13 cellular contexts compared by ENCODE assay signal in genomic region chr1:234069760-234070159, GRCh38.
A peak's percentile ranks its signal among the peaks of the same experiment; 100 is the strongest.
DNase-seq lines count a peak whose midpoint lies in the region; TF ChIP-seq lines count a peak whose summit lies in the region.
"Had no signal": no experiment of that assay in that cellular context is flagged by ENCODE, and none has a peak within 500 bp of the region (broad histone marks: within the 10 kb centered on the region; RNA-seq: fewer than 3 reads in every experiment).

No MANE protein-coding gene starts in this region.

- no peak for TF ChIP-seq POLR2A in erythroblast (IDR thresholded peaks at IDR 0.05; ENCODE audit: low read length)

- H3K4me3 ChIP-seq in brain microvascular endothelial cell (ENCODE audit: low read depth, low read length) (no peak overlapping the region), retinal pigment epithelial cell (ENCODE audit: low read length) (no peak overlapping the region)
- H3K4me3 ChIP-seq: SJCRH30, thyroid gland had no signal

- no peak overlapping the region for H3K27ac ChIP-seq in brain microvascular endothelial cell
- H3K27ac ChIP-seq: neutrophil, SJCRH30, thyroid gland had no signal

- TF ChIP-seq CTCF in brain microvascular endothelial cell (IDR thresholded peaks at IDR 0.05; ENCODE audit: low read depth, low read length, missing control alignments) (peak; percentile 14), retinal pigment epithelial cell (conservative IDR thresholded peaks at IDR 0.05; ENCODE audit: low read depth, low read length) (peak; percentile 35)

- no peaks in the 10 kb centered on the region for H3K36me3 ChIP-seq in brain microvascular endothelial cell (replicated peaks)
- H3K36me3 ChIP-seq: neutrophil, SJCRH30, thyroid gland had no signal

- H3K27me3 ChIP-seq in brain microvascular endothelial cell (replicated peaks): no peaks in the 10 kb centered on the region
- H3K27me3 ChIP-seq: neutrophil, SJCRH30, thyroid gland had no signal

- in situ Hi-C loops in brain microvascular endothelial cell (cut with HindIII; ENCODE audit: low pct_ligation_motif_present, low sequenced_read_pairs): no loop called here

- DNase-seq in NCI-H1694 (lab: John Stamatoyannopoulos, UW) (peak; percentile 5), NCI-H1694 treated with DMSO at 0.1 percent for 48 hours (lab: John Stamatoyannopoulos, UW) (no peak), NCI-H1436 treated with DMSO at 0.1 percent for 48 hours (lab: John Stamatoyannopoulos, UW) (peak; percentile 34), brain microvascular endothelial cell (no peak), retinal pigment epithelial cell (ENCODE audit: low read depth) (no peak), activated gamma-delta T cell (lab: John Stamatoyannopoulos, UW) (no peak), erythroblast (lab: John Stamatoyannopoulos, UW) (no peak)
- DNase-seq in stimulated activated CD4-positive, alpha-beta T cell treated with anti-CD3 and anti-CD28 coated beads, Interleukin-2, amount 100 ng/mL, for 24 hours: no peak
- DNase-seq: activated CD4-positive, alpha-beta T cell treated with anti-CD3 and anti-CD28 coated beads, Interleukin-2, amount 50 U/mL, for 4 hours; MV-4-11; thyroid gland had no signal

Comparison
In these comparisons a context has a peak if more than half of its experiments do, and no peak if none do; other contexts are left out.
1. DNase-seq: peak in NCI-H1694 (single experiment) and NCI-H1436 treated with DMSO at 0.1 percent for 48 hours (single experiment); none in NCI-H1694 treated with DMSO at 0.1 percent for 48 hours (single experiment), brain microvascular endothelial cell (single experiment), retinal pigment epithelial cell (single experiment), stimulated activated CD4-positive, alpha-beta T cell treated with anti-CD3 and anti-CD28 coated beads, Interleukin-2, amount 100 ng/mL, for 24 hours (0 of 2), activated gamma-delta T cell (single experiment) and erythroblast (0 of 2).